21 cellular contexts compared by ENCODE assay signal in genomic region chr13:65660696-65661095, GRCh38.
A peak's percentile ranks its signal among the peaks of the same experiment; 100 is the strongest.
DNase-seq lines count a peak whose midpoint lies in the region; ATAC-seq and TF ChIP-seq lines count a peak whose summit lies in the region.
"Had no signal": no experiment of that assay in that cellular context is flagged by ENCODE, and none has a peak within 500 bp of the region (broad histone marks: within the 10 kb centered on the region; RNA-seq: fewer than 3 reads in every experiment).

No MANE protein-coding gene starts in this region.

- no peak overlapping the region for H3K9ac ChIP-seq in IMR-90 (ENCODE audit: low read depth, low read length)
- H3K9ac ChIP-seq: BLaER1 had no signal

- BruUV-seq in IMR-90 (replicated peaks; lab: Mats Ljungman, UMichigan), result no TSS peak

- no CpG with 5 or more reads among the region's 1 CpG for WGBS in IMR-90 (ENCODE audit: extremely low coverage in 2 of 2, insufficient read length in 1 of 2), 2 experiments

- H3K27me3 Mint-ChIP-seq in activated T-helper 2 cell treated with anti-CD3 and anti-CD28 coated beads, Interferon-gamma antibody, Interleukin-2, Interleukin-4, amounts not matched to agents 10 μg/mL and 5 μg/mL and 100 μg/mL, durations not matched to agents 14 hours and 24 hours and 36 hours (ENCODE audit: low read depth), result no peaks in the 10 kb centered on the region
- H3K27me3 Mint-ChIP-seq in progenitor cell of endocrine pancreas, result no peaks in the 10 kb centered on the region
- H3K27me3 Mint-ChIP-seq: B cell; CD4-positive, CD25-positive, alpha-beta regulatory T cell had no signal

- no peaks in the 10 kb centered on the region for H3K36me3 Mint-ChIP-seq in activated T-helper 2 cell treated with anti-CD3 and anti-CD28 coated beads, Interferon-gamma antibody, Interleukin-2, Interleukin-4, amounts not matched to agents 10 μg/mL and 5 μg/mL and 100 μg/mL, durations not matched to agents 14 hours and 24 hours and 36 hours (ENCODE audit: low read depth)
- no peaks in the 10 kb centered on the region for H3K36me3 Mint-ChIP-seq in progenitor cell of endocrine pancreas (ENCODE audit: insufficient read depth)
- H3K36me3 Mint-ChIP-seq: CD4-positive, CD25-positive, alpha-beta regulatory T cell had no signal

- no peak for TF ChIP-seq RAD21 in IMR-90 (IDR thresholded peaks at IDR 0.05; ENCODE audit: low read length)

- CTCF ChIA-PET in IMR-90 (lab: Yijun Ruan, JAX), result no interaction called here

- no peaks in the 10 kb centered on the region for H3K36me3 ChIP-seq in IMR-90 (ENCODE audit: control insufficient read depth, insufficient read depth, low read length)
- H3K36me3 ChIP-seq: BLaER1, HAP-1 had no signal

- in situ Hi-C loops in IMR-90 (cut with MboI; ENCODE audit: low sequenced_read_pairs), result no loop called here
- in situ Hi-C loops in astrocyte of the spinal cord (cut with HindIII; ENCODE audit: low sequenced_read_pairs), result no loop called here

- H3K27me3 ChIP-seq in IMR-90 (ENCODE audit: control insufficient read depth, insufficient read depth, low read length), result no peaks in the 10 kb centered on the region
- H3K27me3 ChIP-seq: BLaER1 had no signal

- dilution Hi-C loops in IMR-90 (cut with HindIII; ENCODE audit: low sequenced_read_pairs, unreplicated experiment), result no loop called here

- no peak overlapping the region for H2AFZ ChIP-seq in IMR-90 (replicated peaks; ENCODE audit: low read length, poor library complexity)

- peaks cover 15% of the 10 kb centered on the region for H3K9me3 Mint-ChIP-seq in activated T-helper 2 cell treated with anti-CD3 and anti-CD28 coated beads, Interferon-gamma antibody, Interleukin-2, Interleukin-4, amounts not matched to agents 10 μg/mL and 5 μg/mL and 100 μg/mL, durations not matched to agents 14 hours and 24 hours and 36 hours
- H3K9me3 Mint-ChIP-seq in progenitor cell of endocrine pancreas (ENCODE audit: low read depth), result peaks cover 8% of the 10 kb centered on the region

- H3K14ac ChIP-seq in IMR-90 (replicated peaks; ENCODE audit: low read depth, low read length), result no peak overlapping the region

- no peak overlapping the region for H2BK5ac ChIP-seq in IMR-90 (ENCODE audit: low read depth, low read length, poor library complexity, severe bottlenecking)

- no peak overlapping the region for H3K23ac ChIP-seq in IMR-90 (ENCODE audit: low read depth, low read length)

- H2AK9ac ChIP-seq in IMR-90 (replicated peaks; ENCODE audit: low read depth, low read length, poor library complexity), result no peak overlapping the region

- no peaks in the 10 kb centered on the region for H3K4me1 ChIP-seq in IMR-90 (ENCODE audit: control insufficient read depth, insufficient read depth, low read length)
- H3K4me1 ChIP-seq: BLaER1, HAP-1 had no signal

- H3K56ac ChIP-seq in IMR-90 (ENCODE audit: extremely low read depth, insufficient read depth, low read length), result no peak overlapping the region

- H3K4ac ChIP-seq in IMR-90 (ENCODE audit: low read depth, low read length), result no peak overlapping the region

- H3K4me3 Mint-ChIP-seq in activated T-helper 2 cell treated with anti-CD3 and anti-CD28 coated beads, Interferon-gamma antibody, Interleukin-2, Interleukin-4, amounts not matched to agents 10 μg/mL and 5 μg/mL and 100 μg/mL, durations not matched to agents 14 hours and 24 hours and 36 hours (ENCODE audit: low read depth), result no peak overlapping the region
- no peak overlapping the region for H3K4me3 Mint-ChIP-seq in progenitor cell of endocrine pancreas (ENCODE audit: low read depth)
- H3K4me3 Mint-ChIP-seq: B cell; CD4-positive, CD25-positive, alpha-beta regulatory T cell; HFFc6 had no signal

- no peaks in the 10 kb centered on the region for H4K20me1 ChIP-seq in IMR-90 (ENCODE audit: insufficient read depth, low read length)
- H4K20me1 ChIP-seq: BLaER1 had no signal

- no peak overlapping the region for H2BK15ac ChIP-seq in IMR-90 (ENCODE audit: low read depth, low read length)

- H3K4me3 ChIP-seq in IMR-90 (ENCODE audit: insufficient read depth, low read depth, low read length) (no peak overlapping the region), astrocyte of the spinal cord (ENCODE audit: low read depth, low read length) (no peak overlapping the region)
- H3K4me3 ChIP-seq: BLaER1, HAP-1 had no signal

- no peak for ATAC-seq in IMR-90 (ENCODE audit: low read depth)

- H2AK5ac ChIP-seq in IMR-90 (ENCODE audit: low read depth, low read length), result no peak overlapping the region

- no peak overlapping the region for H2BK20ac ChIP-seq in IMR-90 (ENCODE audit: low read depth, low read length)

- no peaks in the 10 kb centered on the region for H3K9me1 ChIP-seq in IMR-90 (ENCODE audit: insufficient read depth, low read length)

- H4K91ac ChIP-seq in IMR-90 (ENCODE audit: insufficient read depth, low read depth, low read length), result no peak overlapping the region

- TF ChIP-seq CTCF in IMR-90 (conservative IDR thresholded peaks at IDR 0.05; ENCODE audit: low read depth, low read length) (no peak), astrocyte of the spinal cord (IDR thresholded peaks at IDR 0.05; ENCODE audit: low read depth, low read length) (no peak), progenitor cell of endocrine pancreas (IDR thresholded peaks at IDR 0.05; ENCODE audit: unreplicated experiment) (no peak)

- POLR2A ChIA-PET in IMR-90 (lab: Charles Lee; ENCODE audit: unreplicated experiment), result no interaction called here

- H2BK120ac ChIP-seq in IMR-90 (ENCODE audit: low read depth, low read length), result no peak overlapping the region

- no peaks in the 10 kb centered on the region for H3K79me1 ChIP-seq in IMR-90 (ENCODE audit: low read depth in 1 of 2, low read length in 2 of 2)

- H3K27ac Mint-ChIP-seq in activated T-helper 2 cell treated with anti-CD3 and anti-CD28 coated beads, Interferon-gamma antibody, Interleukin-2, Interleukin-4, amounts not matched to agents 10 μg/mL and 5 μg/mL and 100 μg/mL, durations not matched to agents 14 hours and 24 hours and 36 hours, result no peak overlapping the region
- no peak overlapping the region for H3K27ac Mint-ChIP-seq in progenitor cell of endocrine pancreas
- H3K27ac Mint-ChIP-seq: B cell; CD4-positive, CD25-positive, alpha-beta regulatory T cell; HFFc6 had no signal

- H3K4me2 ChIP-seq in IMR-90 (ENCODE audit: low read depth, low read length), result no peak overlapping the region
- H3K4me2 ChIP-seq: BLaER1 had no signal

- no peak overlapping the region for H4K8ac ChIP-seq in IMR-90 (ENCODE audit: low read depth in 2 of 2, low read length in 2 of 2)

- no peaks in the 10 kb centered on the region for H3K4me1 Mint-ChIP-seq in activated T-helper 2 cell treated with anti-CD3 and anti-CD28 coated beads, Interferon-gamma antibody, Interleukin-2, Interleukin-4, amounts not matched to agents 10 μg/mL and 5 μg/mL and 100 μg/mL, durations not matched to agents 14 hours and 24 hours and 36 hours (ENCODE audit: low read depth)
- no peaks in the 10 kb centered on the region for H3K4me1 Mint-ChIP-seq in progenitor cell of endocrine pancreas (ENCODE audit: low read depth)
- H3K4me1 Mint-ChIP-seq: B cell; CD4-positive, CD25-positive, alpha-beta regulatory T cell had no signal

- DNase-seq in IMR-90, result peak; percentile 22
- DNase-seq in astrocyte of the spinal cord (ENCODE audit: low read depth, low spot score), result peak; percentile 4
- peak; percentile 82 for DNase-seq in fibroblast of peridontal ligament (ENCODE audit: extremely low read depth)
- DNase-seq in iris pigment epithelial cell (ENCODE audit: low read depth), result peak; percentile 4
- DNase-seq in activated T-helper 2 cell treated with anti-CD3 and anti-CD28 coated beads, Interferon-gamma antibody, Interleukin-2, Interleukin-4, amounts not matched to agents 10 μg/mL and 5 μg/mL and 100 μg/mL, durations not matched to agents 14 hours and 24 hours and 36 hours (ENCODE audit: low spot score), result no peak
- no peak for DNase-seq in glomerular visceral epithelial cell (ENCODE audit: extremely low spot score)
- no peak for DNase-seq in progenitor cell of endocrine pancreas (ENCODE audit: low spot score, unreplicated experiment)
- no peak for DNase-seq in NCI-H526 (lab: John Stamatoyannopoulos, UW)
- DNase-seq: Calu3; CD4-positive, CD25-positive, alpha-beta regulatory T cell; COR-L47; DMS53; DMS79 treated with DMSO at 0.1 percent for 48 hours; GF-D8; GOT3; HFFc6 had no signal

- H3K18ac ChIP-seq in IMR-90 (ENCODE audit: low read depth, low read length), result no peak overlapping the region

- H3K27ac ChIP-seq in IMR-90 (ENCODE audit: insufficient read depth, low read length), result no peak overlapping the region
- H3K27ac ChIP-seq: 22Rv1, BLaER1, C4-2B had no signal

- intact Hi-C loops in IMR-90 (cut with micrococcal nuclease), result no loop called here
- intact Hi-C loops in activated T-helper 2 cell treated with anti-CD3 and anti-CD28 coated beads, Interferon-gamma antibody, Interleukin-2, Interleukin-4, amounts not matched to agents 10 μg/mL and 5 μg/mL and 100 μg/mL, durations not matched to agents 14 hours and 24 hours and 36 hours (cut with micrococcal nuclease), result no loop called here

- no peak for TF ChIP-seq POLR2A in IMR-90 (IDR thresholded peaks at IDR 0.05; ENCODE audit: low read depth, low read length)

- no peak overlapping the region for H4K5ac ChIP-seq in IMR-90 (ENCODE audit: low read depth, low read length)

- H3K9me3 ChIP-seq in IMR-90 (ENCODE audit: control insufficient read depth, insufficient read depth, low read length), result no peaks in the 10 kb centered on the region
- H3K9me3 ChIP-seq: BLaER1, HAP-1 had no signal

TF ChIP-seq in IMR-90, 13 proteins besides CTCF, POLR2A, EP300 and RAD21 (continues in another document):
- TF ChIP-seq MAFK (IDR thresholded peaks at IDR 0.05; ENCODE audit: low read depth, low read length) (no peak), RFX5 (IDR thresholded peaks at IDR 0.05; ENCODE audit: low read depth, low read length) (no peak), NFE2L2 (IDR thresholded peaks at IDR 0.05; ENCODE audit: low read depth, low read length) (no peak), MXI1 (IDR thresholded peaks at IDR 0.05; ENCODE audit: borderline replicate concordance, low read depth, low read length) (no peak), SMC3 (IDR thresholded peaks at IDR 0.05; ENCODE audit: low read depth, low read length) (no peak), ELK1 (IDR thresholded peaks at IDR 0.05; ENCODE audit: borderline replicate concordance, low read depth, low read length) (no peak), FOS (IDR thresholded peaks at IDR 0.05; ENCODE audit: low read depth, low read length) (no peak), CEBPB (IDR thresholded peaks at IDR 0.05; ENCODE audit: low read depth, low read length) (no peak), BHLHE40 (IDR thresholded peaks at IDR 0.05; ENCODE audit: low read depth, low read length) (no peak), RCOR1 (IDR thresholded peaks at IDR 0.05; ENCODE audit: insufficient replicate concordance, low read length) (no peak)

Comparison
In these comparisons a context has a peak if more than half of its experiments do, and no peak if none do; other contexts are left out.
1. DNase-seq: peak in IMR-90 (single experiment), astrocyte of the spinal cord (single experiment), fibroblast of peridontal ligament (single experiment) and iris pigment epithelial cell (single experiment); none in activated T-helper 2 cell treated with anti-CD3 and anti-CD28 coated beads, Interferon-gamma antibody, Interleukin-2, Interleukin-4, amounts not matched to agents 10 μg/mL and 5 μg/mL and 100 μg/mL, durations not matched to agents 14 hours and 24 hours and 36 hours (single experiment), glomerular visceral epithelial cell (single experiment), progenitor cell of endocrine pancreas (single experiment) and NCI-H526 (0 of 2).